In the genomic region with DNA sequence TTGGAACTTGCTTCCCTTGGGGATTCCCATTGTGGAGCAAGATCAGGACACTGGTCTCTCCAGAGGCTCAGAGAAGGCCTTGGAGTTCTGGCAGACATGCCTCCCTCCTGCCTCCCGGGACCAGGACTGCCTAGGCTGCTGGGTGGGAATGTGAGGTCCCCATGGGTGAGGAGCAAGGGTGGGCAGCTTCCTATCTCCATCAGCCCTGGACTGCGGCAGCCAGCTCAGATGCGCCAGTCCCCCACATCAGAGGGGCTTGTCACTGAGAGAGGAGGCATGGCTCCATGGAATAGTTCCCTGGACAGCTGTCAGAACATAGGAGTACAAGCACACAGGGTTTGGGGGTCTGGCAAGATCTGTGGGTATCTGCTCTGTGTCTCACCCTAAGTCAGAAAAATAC, we compare ENCODE assay signal across 40 cellular contexts. TPM values are rescaled to one million over a fixed set of nuclear protein-coding genes. Genes with fewer than 3 reads are reported as not detected.
"Had no signal": no experiment of that assay in that cellular context is flagged by ENCODE, and none has a peak within 500 bp of the region (broad histone marks: within the 10 kb centered on the region; RNA-seq: fewer than 3 reads in every experiment).

No MANE protein-coding gene starts in this region.

- H3K4me3 Mint-ChIP-seq: activated naive CD4-positive, alpha-beta T cell treated with anti-CD3 and anti-CD28 coated beads for 36 hours; activated naive CD4-positive, alpha-beta T cell treated with anti-CD3 and anti-CD28 coated beads, Interleukin-2, amount 10 ng/mL, durations not matched to agents 7 days and 5 days; activated naive CD4-positive, alpha-beta T cell treated with anti-CD3 and anti-CD28 coated beads, Interleukin-2, amount 50 U/mL, for 24 hours; activated naive CD8-positive, alpha-beta T cell; activated naive CD8-positive, alpha-beta T cell treated with anti-CD3 and anti-CD28 coated beads for 36 hours; activated naive CD8-positive, alpha-beta T cell treated with anti-CD3 and anti-CD28 coated beads, Interleukin-2, amount 10 ng/mL, durations not matched to agents 7 days and 5 days; activated naive CD8-positive, alpha-beta T cell treated with anti-CD3 and anti-CD28 coated beads, Interleukin-2, amount 50 U/mL, for 24 hours; activated T-cell treated with anti-CD3 and anti-CD28 coated beads, Interleukin-2, amount 50 U/mL, for 24 hours; activated T-cell treated with anti-CD3 and anti-CD28 coated beads, Interleukin-2, amount 50 U/mL, for 4 hours; activated T-cell treated with anti-CD3 and anti-CD28 coated beads, Interleukin-2, amount 50 U/mL, for 72 hours; activated T-helper 1 cell treated with anti-CD3 and anti-CD28 coated beads, Interleukin-12 subunit alpha, Interleukin-12 subunit beta, Interleukin-2, Interleukin-4 antibody, amounts not matched to agents 30 ng/mL and 10 ng/mL and 1 ng/mL, durations not matched to agents 14 hours and 24 hours and 36 hours; activated T-helper 17 cell treated with anti-CD3 and anti-CD28 coated beads, Interleukin-2, amount 50 U/mL, for 72 hours; brain; central memory CD8-positive, alpha-beta T cell had no signal

- H3K4me3 ChIP-seq: adrenal gland, ascending aorta, body of pancreas, breast epithelium, cardiac muscle cell had no signal

- H3K27ac ChIP-seq: adrenal gland, ascending aorta, body of pancreas, brain microvascular endothelial cell, breast epithelium, cardiac muscle cell had no signal

- H3K9me3 Mint-ChIP-seq: activated naive CD4-positive, alpha-beta T cell treated with anti-CD3 and anti-CD28 coated beads for 36 hours; activated naive CD4-positive, alpha-beta T cell treated with anti-CD3 and anti-CD28 coated beads, Interleukin-2, amount 10 ng/mL, durations not matched to agents 7 days and 5 days; activated naive CD4-positive, alpha-beta T cell treated with anti-CD3 and anti-CD28 coated beads, Interleukin-2, amount 50 U/mL, for 24 hours; activated naive CD4-positive, alpha-beta T cell treated with anti-CD3 and anti-CD28 coated beads, Interleukin-2, amount 50 U/mL, for 72 hours; activated naive CD8-positive, alpha-beta T cell treated with anti-CD3 and anti-CD28 coated beads for 36 hours; activated naive CD8-positive, alpha-beta T cell treated with anti-CD3 and anti-CD28 coated beads, Interleukin-2, amount 10 ng/mL, durations not matched to agents 7 days and 5 days; activated naive CD8-positive, alpha-beta T cell treated with anti-CD3 and anti-CD28 coated beads, Interleukin-2, amount 50 U/mL, for 24 hours; activated T-cell treated with anti-CD3 and anti-CD28 coated beads, Interleukin-2, amount 50 U/mL, for 24 hours; activated T-cell treated with anti-CD3 and anti-CD28 coated beads, Interleukin-2, amount 50 U/mL, for 4 hours; activated T-cell treated with anti-CD3 and anti-CD28 coated beads, Interleukin-2, amount 50 U/mL, for 72 hours; activated T-helper 1 cell treated with anti-CD3 and anti-CD28 coated beads, Interleukin-12 subunit alpha, Interleukin-12 subunit beta, Interleukin-2, Interleukin-4 antibody, amounts not matched to agents 30 ng/mL and 10 ng/mL and 1 ng/mL, durations not matched to agents 14 hours and 24 hours and 36 hours; activated T-helper 17 cell treated with anti-CD3 and anti-CD28 coated beads, Interleukin-2, amount 50 U/mL, for 72 hours; activated T-helper 2 cell treated with anti-CD3 and anti-CD28 coated beads, Interferon-gamma antibody, Interleukin-2, Interleukin-4, amounts not matched to agents 10 μg/mL and 5 μg/mL and 100 μg/mL, durations not matched to agents 14 hours and 24 hours and 36 hours; brain; central memory CD8-positive, alpha-beta T cell had no signal

- H3K27me3 Mint-ChIP-seq: activated naive CD4-positive, alpha-beta T cell treated with anti-CD3 and anti-CD28 coated beads, Interleukin-2, amount 10 ng/mL, durations not matched to agents 7 days and 5 days; activated naive CD8-positive, alpha-beta T cell treated with anti-CD3 and anti-CD28 coated beads, Interleukin-2, amount 10 ng/mL, durations not matched to agents 7 days and 5 days had no signal

- ATAC-seq: activated naive CD4-positive, alpha-beta T cell treated with anti-CD3 and anti-CD28 coated beads, Interleukin-2, amount 50 U/mL, for 72 hours; activated naive CD8-positive, alpha-beta T cell treated with anti-CD3 and anti-CD28 coated beads, Interleukin-2, amount 50 U/mL, for 24 hours; activated T-cell treated with anti-CD3 and anti-CD28 coated beads, Interleukin-2, amount 50 U/mL, for 4 hours; activated T-cell treated with anti-CD3 and anti-CD28 coated beads, Interleukin-2, amount 50 U/mL, for 72 hours; activated T-helper 17 cell treated with anti-CD3 and anti-CD28 coated beads, Interleukin-2, amount 50 U/mL, for 72 hours; body of pancreas had no signal

- FAIRE-seq: astrocyte, bronchial epithelial cell had no signal

- H3K4me1 ChIP-seq: adrenal gland, ascending aorta, body of pancreas, breast epithelium had no signal

- H3K4me1 Mint-ChIP-seq: activated naive CD4-positive, alpha-beta T cell treated with anti-CD3 and anti-CD28 coated beads, Interleukin-2, amount 10 ng/mL, durations not matched to agents 7 days and 5 days; activated naive CD4-positive, alpha-beta T cell treated with anti-CD3 and anti-CD28 coated beads, Interleukin-2, amount 50 U/mL, for 24 hours; activated naive CD8-positive, alpha-beta T cell treated with anti-CD3 and anti-CD28 coated beads for 36 hours; activated naive CD8-positive, alpha-beta T cell treated with anti-CD3 and anti-CD28 coated beads, Interleukin-2, amount 10 ng/mL, durations not matched to agents 7 days and 5 days; activated naive CD8-positive, alpha-beta T cell treated with anti-CD3 and anti-CD28 coated beads, Interleukin-2, amount 50 U/mL, for 24 hours; activated T-helper 17 cell treated with anti-CD3 and anti-CD28 coated beads, Interleukin-2, amount 50 U/mL, for 72 hours; brain; central memory CD8-positive, alpha-beta T cell had no signal

- H3K36me3 Mint-ChIP-seq: activated naive CD4-positive, alpha-beta T cell treated with anti-CD3 and anti-CD28 coated beads, Interleukin-2, amount 10 ng/mL, durations not matched to agents 7 days and 5 days; activated naive CD4-positive, alpha-beta T cell treated with anti-CD3 and anti-CD28 coated beads, Interleukin-2, amount 50 U/mL, for 24 hours; activated naive CD4-positive, alpha-beta T cell treated with anti-CD3 and anti-CD28 coated beads, Interleukin-2, amount 50 U/mL, for 72 hours; activated naive CD8-positive, alpha-beta T cell; activated naive CD8-positive, alpha-beta T cell treated with anti-CD3 and anti-CD28 coated beads for 36 hours; activated naive CD8-positive, alpha-beta T cell treated with anti-CD3 and anti-CD28 coated beads, Interleukin-2, amount 10 ng/mL, durations not matched to agents 7 days and 5 days; brain had no signal

- H3K9me3 ChIP-seq: adrenal gland, ascending aorta, body of pancreas, breast epithelium had no signal

- H3K27ac Mint-ChIP-seq: activated naive CD4-positive, alpha-beta T cell treated with anti-CD3 and anti-CD28 coated beads for 36 hours; activated naive CD4-positive, alpha-beta T cell treated with anti-CD3 and anti-CD28 coated beads, Interleukin-2, amount 10 ng/mL, durations not matched to agents 7 days and 5 days; activated naive CD4-positive, alpha-beta T cell treated with anti-CD3 and anti-CD28 coated beads, Interleukin-2, amount 50 U/mL, for 24 hours; activated naive CD4-positive, alpha-beta T cell treated with anti-CD3 and anti-CD28 coated beads, Interleukin-2, amount 50 U/mL, for 72 hours; activated naive CD8-positive, alpha-beta T cell; activated naive CD8-positive, alpha-beta T cell treated with anti-CD3 and anti-CD28 coated beads for 36 hours; activated naive CD8-positive, alpha-beta T cell treated with anti-CD3 and anti-CD28 coated beads, Interleukin-2, amount 10 ng/mL, durations not matched to agents 7 days and 5 days; activated naive CD8-positive, alpha-beta T cell treated with anti-CD3 and anti-CD28 coated beads, Interleukin-2, amount 50 U/mL, for 24 hours; activated T-cell treated with anti-CD3 and anti-CD28 coated beads, Interleukin-2, amount 50 U/mL, for 24 hours; activated T-cell treated with anti-CD3 and anti-CD28 coated beads, Interleukin-2, amount 50 U/mL, for 72 hours; activated T-helper 1 cell treated with anti-CD3 and anti-CD28 coated beads, Interleukin-12 subunit alpha, Interleukin-12 subunit beta, Interleukin-2, Interleukin-4 antibody, amounts not matched to agents 30 ng/mL and 10 ng/mL and 1 ng/mL, durations not matched to agents 14 hours and 24 hours and 36 hours; activated T-helper 17 cell treated with anti-CD3 and anti-CD28 coated beads, Interleukin-2, amount 50 U/mL, for 72 hours; activated T-helper 2 cell treated with anti-CD3 and anti-CD28 coated beads, Interferon-gamma antibody, Interleukin-2, Interleukin-4, amounts not matched to agents 10 μg/mL and 5 μg/mL and 100 μg/mL, durations not matched to agents 14 hours and 24 hours and 36 hours had no signal

- H3K27me3 ChIP-seq: adrenal gland, ascending aorta, brain microvascular endothelial cell, breast epithelium had no signal

- H3K36me3 ChIP-seq: adrenal gland, ascending aorta, brain microvascular endothelial cell, breast epithelium, cardiac muscle cell had no signal

- DNase-seq: activated effector memory CD4-positive, alpha-beta T cell treated with Interleukin-2 at 50 U/mL for 16 hours; activated gamma-delta T cell; activated gamma-delta T cell treated with Interleukin-2 at 50 U/mL for 16 hours; activated naive CD4-positive, alpha-beta T cell; activated naive CD4-positive, alpha-beta T cell treated with anti-CD3 and anti-CD28 coated beads for 36 hours; activated naive CD4-positive, alpha-beta T cell treated with anti-CD3 and anti-CD28 coated beads, Interleukin-2, amount 10 ng/mL, durations not matched to agents 7 days and 5 days; activated naive CD4-positive, alpha-beta T cell treated with anti-CD3 and anti-CD28 coated beads, Interleukin-2, amount 50 U/mL, for 16 hours; activated naive CD4-positive, alpha-beta T cell treated with Interleukin-2 at 50 U/mL for 16 hours; activated naive CD8-positive, alpha-beta T cell treated with anti-CD3 and anti-CD28 coated beads for 36 hours; activated naive CD8-positive, alpha-beta T cell treated with anti-CD3 and anti-CD28 coated beads, Interleukin-2, amount 10 ng/mL, durations not matched to agents 7 days and 5 days; activated naive CD8-positive, alpha-beta T cell treated with anti-CD3 and anti-CD28 coated beads, Interleukin-2, amount 50 U/mL, for 24 hours; activated T-cell treated with anti-CD3 and anti-CD28 coated beads, Interleukin-2, amount 50 U/mL, for 1 hour; activated T-cell treated with anti-CD3 and anti-CD28 coated beads, Interleukin-2, amount 50 U/mL, for 24 hours; activated T-cell treated with anti-CD3 and anti-CD28 coated beads, Interleukin-2, amount 50 U/mL, for 4 hours; activated T-cell treated with anti-CD3 and anti-CD28 coated beads, Interleukin-2, amount 50 U/mL, for 48 hours; activated T-cell treated with anti-CD3 and anti-CD28 coated beads, Interleukin-2, amount 50 U/mL, for 72 hours; adrenal gland; amniotic stem cell; amygdala; anterior cingulate cortex; aorta; body of pancreas; brain microvascular endothelial cell; caudate nucleus; central memory CD4-positive, alpha-beta T cell; cerebellar nuclear complex had no signal

RNA-seq across cellular contexts. Expression of a gene that starts 17.3 kb away (rescaled TPM):
- total RNA-seq: activated naive CD4-positive, alpha-beta T cell treated with anti-CD3 and anti-CD28 coated beads for 36 hours; activated naive CD4-positive, alpha-beta T cell treated with anti-CD3 and anti-CD28 coated beads, Interleukin-2, amount 50 U/mL, for 72 hours; activated naive CD8-positive, alpha-beta T cell treated with anti-CD3 and anti-CD28 coated beads for 36 hours; activated naive CD8-positive, alpha-beta T cell treated with anti-CD3 and anti-CD28 coated beads, Interleukin-2, amount 10 ng/mL, durations not matched to agents 7 days and 5 days; activated T-cell treated with anti-CD3 and anti-CD28 coated beads, Interleukin-2, amount 50 U/mL, for 4 hours; activated T-cell treated with anti-CD3 and anti-CD28 coated beads, Interleukin-2, amount 50 U/mL, for 72 hours; activated T-helper 1 cell treated with anti-CD3 and anti-CD28 coated beads, Interleukin-12 subunit alpha, Interleukin-12 subunit beta, Interleukin-2, Interleukin-4 antibody, amounts not matched to agents 30 ng/mL and 10 ng/mL and 1 ng/mL, durations not matched to agents 14 hours and 24 hours and 36 hours; activated T-helper 17 cell treated with anti-CD3 and anti-CD28 coated beads, Interleukin-2, amount 50 U/mL, for 72 hours; activated T-helper 2 cell treated with anti-CD3 and anti-CD28 coated beads, Interferon-gamma antibody, Interleukin-2, Interleukin-4, amounts not matched to agents 10 μg/mL and 5 μg/mL and 100 μg/mL, durations not matched to agents 14 hours and 24 hours and 36 hours; adrenal gland; aorta; ascending aorta; body of pancreas; breast epithelium; bronchial epithelial cell; cardiac muscle cell; cardiac septum had no signal
- polyA plus RNA-seq: adrenal gland, aorta, cardiac muscle cell had no signal
